In the genomic region with DNA sequence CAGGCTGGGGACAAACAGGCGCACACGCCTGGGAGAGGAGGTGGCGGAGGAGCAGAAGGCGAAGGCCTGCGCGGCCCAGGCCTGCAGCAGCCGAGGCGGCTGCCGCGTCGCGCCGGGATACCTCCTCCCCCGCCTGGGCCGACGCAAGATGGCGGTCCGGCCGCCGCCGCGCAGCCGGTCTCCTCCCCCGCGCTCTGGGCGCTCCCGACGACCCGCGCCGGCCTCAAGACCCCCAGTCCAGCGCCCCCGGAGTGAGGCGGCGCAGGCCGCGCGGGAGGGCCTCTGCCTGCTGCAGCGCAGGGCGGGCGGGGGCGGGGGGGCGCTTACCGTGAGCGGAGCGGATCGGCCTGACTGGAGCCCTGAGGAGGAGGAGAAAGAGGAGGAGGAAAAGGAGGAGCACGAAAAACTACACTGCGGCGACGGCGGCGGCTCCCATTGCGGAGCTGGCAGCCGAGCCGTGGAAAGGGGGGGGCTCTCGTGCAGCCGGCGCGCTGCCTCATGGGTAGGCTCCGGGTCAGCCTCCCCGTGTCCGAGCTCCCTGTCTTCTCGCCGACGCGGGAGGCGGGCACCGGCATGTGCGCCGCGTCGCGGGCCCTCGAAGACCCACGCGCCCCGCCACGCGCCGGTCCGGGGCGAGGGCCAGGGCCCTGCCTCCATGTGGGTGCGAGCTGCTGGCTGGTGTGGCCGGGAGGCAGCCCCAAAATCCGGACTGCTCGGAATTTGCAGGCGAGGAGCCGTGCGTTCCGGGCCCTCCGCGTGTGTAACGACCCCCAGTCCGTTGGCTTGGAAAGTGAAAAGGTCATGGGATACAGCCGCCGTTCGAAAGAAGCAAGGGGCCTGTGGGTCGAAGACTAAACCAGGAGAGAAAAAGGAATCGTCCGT, we compare ENCODE assay signal across 8 cellular contexts. TPM values are rescaled to one million over a fixed set of nuclear protein-coding genes. Genes with fewer than 3 reads are reported as not detected.
A peak's percentile ranks its signal among the peaks of the same experiment; 100 is the strongest.
DNase-seq lines count a peak whose midpoint lies in the region; ATAC-seq, FAIRE-seq and TF ChIP-seq lines count a peak whose summit lies in the region.

Gene ZNF280D (minus strand): TSS at position 379 of the 882 bp plus-strand sequence. CDS start 26,400 bp downstream, outside the sequence.

- no peak for FAIRE-seq in D721Med (lab: Jason Lieb, UNC)

- 35% methylated on average over 37 of the region's 101 CpGs for WGBS in esophagus muscularis mucosa

- TF ChIP-seq POLR2A in Peyer's patch (IDR thresholded peaks at IDR 0.05) (peak; percentile 34 to 49), esophagus muscularis mucosa (IDR thresholded peaks at IDR 0.05; ENCODE audit: low read depth) (no peak)

- ATAC-seq in GM21528 (IDR thresholded peaks at IDR 0.05; ENCODE audit: low FRiP score, unreplicated experiment) (peak; percentile 78), naive B cell (ENCODE audit: low read depth in 2 of 2) (peak; percentile 80 to 83)
- peak; percentile 93 for ATAC-seq in stimulated activated memory B cell treated with anti-CD40 and anti-IgM and Interleukin-4, amounts not matched to agents 10 μg/mL and 1 μg/mL and 100 μg/mL, for 72 hours

- H3K4me1 Mint-ChIP-seq in IgD-negative memory B cell (peaks cover 23 to 38% (median 27%) of the 10 kb centered on the region in 3 donors), naive B cell (peaks cover 11 to 36% (median 30%) of the 10 kb centered on the region in 3 donors)
- H3K4me1 Mint-ChIP-seq in stimulated activated memory B cell treated with anti-CD40 and anti-IgM and Interleukin-4, amounts not matched to agents 10 μg/mL and 1 μg/mL and 100 μg/mL, for 72 hours, result peaks cover 31% of the 10 kb centered on the region

- TF ChIP-seq CTCF in D721Med (IDR thresholded peaks at IDR 0.05; ENCODE audit: insufficient read depth, missing control alignments), result no peak
- TF ChIP-seq CTCF in Peyer's patch (IDR thresholded peaks at IDR 0.05), result no peak
- no peak for TF ChIP-seq CTCF in esophagus muscularis mucosa (IDR thresholded peaks at IDR 0.05)

- H3K27me3 ChIP-seq in Peyer's patch (no peaks in the 10 kb centered on the region), esophagus muscularis mucosa (no peaks in the 10 kb centered on the region)

- DNase-seq in D721Med (ENCODE audit: insufficient read length, low spot score) (peak; percentile 22), Peyer's patch (peak; percentile 81 to 93 (median 92)), esophagus muscularis mucosa (ENCODE audit: extremely low spot score) (peak; percentile 95), naive B cell (peak; percentile 72)
- peak; percentile 82 to 85 for DNase-seq in activated T-cell treated with anti-CD3 and anti-CD28 coated beads, Interleukin-2, amount 50 U/mL, for 48 hours

- H3K36me3 Mint-ChIP-seq in IgD-negative memory B cell (peaks cover 3% of the 10 kb centered on the region), naive B cell (peaks cover 0 to 6% of the 10 kb centered on the region in 2 donors)
- peaks cover 4% of the 10 kb centered on the region for H3K36me3 Mint-ChIP-seq in stimulated activated memory B cell treated with anti-CD40 and anti-IgM and Interleukin-4, amounts not matched to agents 10 μg/mL and 1 μg/mL and 100 μg/mL, for 72 hours

- H3K4me1 ChIP-seq in Peyer's patch, result peaks cover 0 to 25% (median 0%) of the 10 kb centered on the region in 4 donors
- peaks cover 35 to 76% (median 70%) of the 10 kb centered on the region in 4 donors for H3K4me1 ChIP-seq in esophagus muscularis mucosa

- H3K9me3 ChIP-seq in Peyer's patch (no peaks in the 10 kb centered on the region), esophagus muscularis mucosa (no peaks in the 10 kb centered on the region)

- H3K27me3 Mint-ChIP-seq in IgD-negative memory B cell (no peaks in the 10 kb centered on the region), naive B cell (no peaks in the 10 kb centered on the region)
- no peaks in the 10 kb centered on the region for H3K27me3 Mint-ChIP-seq in stimulated activated memory B cell treated with anti-CD40 and anti-IgM and Interleukin-4, amounts not matched to agents 10 μg/mL and 1 μg/mL and 100 μg/mL, for 72 hours

- H3K4me3 Mint-ChIP-seq in IgD-negative memory B cell (peak within 1 kb of the TSS; percentile 93 to 98 (median 95)), naive B cell (peak within 1 kb of the TSS; percentile 90 to 98 (median 96))
- peak within 1 kb of the TSS; percentile 88 for H3K4me3 Mint-ChIP-seq in stimulated activated memory B cell treated with anti-CD40 and anti-IgM and Interleukin-4, amounts not matched to agents 10 μg/mL and 1 μg/mL and 100 μg/mL, for 72 hours

- H3K27ac Mint-ChIP-seq in IgD-negative memory B cell, result peak within 1 kb of the TSS; percentile 90 to 97 (median 94)
- H3K27ac Mint-ChIP-seq in naive B cell, result peak within 1 kb of the TSS; percentile 92 to 97 (median 95)
- H3K27ac Mint-ChIP-seq in stimulated activated memory B cell treated with anti-CD40 and anti-IgM and Interleukin-4, amounts not matched to agents 10 μg/mL and 1 μg/mL and 100 μg/mL, for 72 hours, result peak within 1 kb of the TSS; percentile 93

- H3K4me3 ChIP-seq in Peyer's patch (peak within 1 kb of the TSS; percentile 70 to 91 (median 80)), esophagus muscularis mucosa (peak within 1 kb of the TSS; percentile 77 to 82 (median 80))

- H3K9me3 Mint-ChIP-seq in IgD-negative memory B cell, result peaks cover 0 to 2% (median 0%) of the 10 kb centered on the region in 3 donors
- peaks cover 0 to 13% (median 0%) of the 10 kb centered on the region in 7 donors for H3K9me3 Mint-ChIP-seq in naive B cell
- peaks cover 3% of the 10 kb centered on the region for H3K9me3 Mint-ChIP-seq in stimulated activated memory B cell treated with anti-CD40 and anti-IgM and Interleukin-4, amounts not matched to agents 10 μg/mL and 1 μg/mL and 100 μg/mL, for 72 hours

- no peak for TF ChIP-seq EP300 in esophagus muscularis mucosa (IDR thresholded peaks at IDR 0.05)

- intact Hi-C loops in esophagus muscularis mucosa (cut with DNase I), result loop anchor here (5.0 kb wide), 1 partner anchor 154 kb away; no protein-coding TSS in a partner anchor

- H3K27ac ChIP-seq in Peyer's patch (peak within 1 kb of the TSS; percentile 89 to 98 (median 94)), esophagus muscularis mucosa (replicated peaks in 1 of 4) (peak within 1 kb of the TSS; percentile 98 to 99 (median 98))

- H3K36me3 ChIP-seq in Peyer's patch, result no peaks in the 10 kb centered on the region
- no peaks in the 10 kb centered on the region for H3K36me3 ChIP-seq in esophagus muscularis mucosa

RNA-seq across cellular contexts. Expression of gene ZNF280D, which starts in this region (rescaled TPM):
- polyA plus RNA-seq in IgD-negative memory B cell, result 19.4 TPM
- 10 to 100 TPM; 34.2 to 82.5 (median 45.1) TPM for total RNA-seq in Peyer's patch
- 10 to 100 TPM; 44.9 to 73.9 (median 52.4) TPM for total RNA-seq in esophagus muscularis mucosa
- polyA plus RNA-seq in naive B cell (ENCODE audit: low read depth in 6 of 6), result 10 to 100 TPM; 14.5 to 19.6 (median 18.0) TPM

Comparison
In these comparisons a context has a peak if more than half of its experiments do, and no peak if none do; other contexts are left out.
1. Peak in every context shown above with its lines: DNase-seq, ATAC-seq, H3K4me3 ChIP-seq and H3K27ac ChIP-seq.
2. DNase-seq: peak in every context shown above with its lines; median percentile 95 in esophagus muscularis mucosa; 92 in Peyer's patch; 84 in activated T-cell treated with anti-CD3 and anti-CD28 coated beads, Interleukin-2, amount 50 U/mL, for 48 hours; 72 in naive B cell; 22 in D721Med.